Comparison of ENCODE assay signal across 14 cellular contexts in the genomic region with DNA sequence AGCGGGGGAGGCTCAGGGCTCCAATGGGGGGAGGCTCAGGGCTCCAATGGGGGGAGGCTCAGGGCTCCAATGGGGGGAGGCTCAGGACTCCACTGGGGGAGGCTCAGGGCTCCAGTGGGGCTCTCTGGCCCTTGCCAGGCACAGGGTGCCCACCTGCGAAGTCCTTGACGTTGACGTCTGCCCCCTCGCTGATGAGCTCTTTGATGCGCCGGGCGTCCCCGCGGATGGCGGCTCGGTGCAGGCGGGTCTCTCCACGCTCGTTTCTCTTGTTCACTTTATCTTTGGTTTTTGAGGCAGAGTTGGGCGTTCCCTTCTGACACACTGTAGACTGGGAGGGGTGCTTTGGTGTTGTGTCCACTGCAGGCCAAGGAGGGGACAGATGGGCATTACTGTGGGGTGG.
DNase-seq lines count a peak whose midpoint lies in the region; ATAC-seq and TF ChIP-seq lines count a peak whose summit lies in the region.
"Had no signal": no experiment of that assay in that cellular context is flagged by ENCODE, and none has a peak within 500 bp of the region (broad histone marks: within the 10 kb centered on the region; RNA-seq: fewer than 3 reads in every experiment).

No MANE protein-coding gene starts in this region.

- peak overlapping the region; percentile 43 for H3K27ac Mint-ChIP-seq in glutamatergic neuron (ENCODE audit: unreplicated experiment)
- H3K27ac Mint-ChIP-seq in stimulated activated naive B cell treated with anti-CD40 and anti-IgM and Interleukin-4, amounts not matched to agents 10 μg/mL and 1 μg/mL and 100 μg/mL, for 72 hours: peak overlapping the region; percentile 80

- no peak for TF ChIP-seq POLR2A in stomach (IDR thresholded peaks at IDR 0.05)

- H3K27me3 ChIP-seq in right cardiac atrium (ENCODE audit: control insufficient read depth, insufficient read depth) (no peaks in the 10 kb centered on the region), right atrium auricular region (no peaks in the 10 kb centered on the region), stomach (no peaks in the 10 kb centered on the region)
- H3K27me3 ChIP-seq: Peyer's patch had no signal

- H3K4me3 Mint-ChIP-seq in glutamatergic neuron (ENCODE audit: unreplicated experiment): no peak overlapping the region
- no peak overlapping the region for H3K4me3 Mint-ChIP-seq in stimulated activated naive B cell treated with anti-CD40 and anti-IgM and Interleukin-4, amounts not matched to agents 10 μg/mL and 1 μg/mL and 100 μg/mL, for 72 hours

- POLR2A ChIA-PET in RWPE1 (lab: Yijun Ruan, JAX; ENCODE audit: low non-redundant PET): no interaction called here

- TF ChIP-seq CTCF in right atrium auricular region (IDR thresholded peaks at IDR 0.05) (no peak), RWPE1 (conservative IDR thresholded peaks at IDR 0.05; ENCODE audit: low read depth) (no peak), glutamatergic neuron (IDR thresholded peaks at IDR 0.05; ENCODE audit: partially characterized antibody, unreplicated experiment) (no peak), stomach (IDR thresholded peaks at IDR 0.05) (no peak)

- H3K36me3 Mint-ChIP-seq in glutamatergic neuron (ENCODE audit: unreplicated experiment): no peaks in the 10 kb centered on the region
- H3K36me3 Mint-ChIP-seq in stimulated activated naive B cell treated with anti-CD40 and anti-IgM and Interleukin-4, amounts not matched to agents 10 μg/mL and 1 μg/mL and 100 μg/mL, for 72 hours: peaks cover 26 to 38% of the 10 kb centered on the region in 2 donors

- H3K4me1 ChIP-seq in right cardiac atrium (ENCODE audit: control insufficient read depth, insufficient read depth, low read length) (peaks cover 12% of the 10 kb centered on the region), right atrium auricular region (peaks cover 0 to 23% of the 10 kb centered on the region in 2 donors), stomach (peaks cover 17 to 42% (median 32%) of the 10 kb centered on the region in 4 donors)
- H3K4me1 ChIP-seq: Caco-2, Peyer's patch had no signal

- intact Hi-C loops in right cardiac atrium (cut with DNase I): no loop called here
- intact Hi-C loops in stomach (cut with DNase I; ENCODE audit: low total_unique reads): no loop called here

- H3K27me3 Mint-ChIP-seq in glutamatergic neuron (ENCODE audit: unreplicated experiment): peaks cover 37% of the 10 kb centered on the region
- no peaks in the 10 kb centered on the region for H3K27me3 Mint-ChIP-seq in stimulated activated naive B cell treated with anti-CD40 and anti-IgM and Interleukin-4, amounts not matched to agents 10 μg/mL and 1 μg/mL and 100 μg/mL, for 72 hours

- TF ChIP-seq EP300 in stomach (IDR thresholded peaks at IDR 0.05): no peak

- H3K4me1 Mint-ChIP-seq in glutamatergic neuron (ENCODE audit: low read depth, unreplicated experiment): peaks cover 35% of the 10 kb centered on the region
- H3K4me1 Mint-ChIP-seq in stimulated activated naive B cell treated with anti-CD40 and anti-IgM and Interleukin-4, amounts not matched to agents 10 μg/mL and 1 μg/mL and 100 μg/mL, for 72 hours: peaks cover 8 to 19% of the 10 kb centered on the region in 2 donors

- 87% methylated on average over 16 of the region's 16 CpGs for WGBS in right cardiac atrium
- 85 to 95% (median 86%) methylated on average over 12 to 16 of the region's 16 CpGs for WGBS in stomach, 5 donors

- peaks cover 43% of the 10 kb centered on the region for H3K36me3 ChIP-seq in right atrium auricular region
- peaks cover 28 to 62% (median 55%) of the 10 kb centered on the region in 4 donors for H3K36me3 ChIP-seq in stomach

- CTCF ChIA-PET in RWPE1 (lab: Yijun Ruan, JAX): interaction anchor here (0.5 kb wide), 1 partner anchor 1850 kb away, joined by 3 read pairs; no protein-coding TSS in a partner anchor

- H3K4me3 ChIP-seq in right cardiac atrium (ENCODE audit: low read length) (no peak overlapping the region), right atrium auricular region (no peak overlapping the region), stomach (no peak overlapping the region)
- H3K4me3 ChIP-seq: Peyer's patch had no signal

- H3K9me3 Mint-ChIP-seq in glutamatergic neuron (ENCODE audit: unreplicated experiment): peaks cover 19% of the 10 kb centered on the region
- H3K9me3 Mint-ChIP-seq in stimulated activated naive B cell treated with anti-CD40 and anti-IgM and Interleukin-4, amounts not matched to agents 10 μg/mL and 1 μg/mL and 100 μg/mL, for 72 hours: no peaks in the 10 kb centered on the region

- H3K27ac ChIP-seq in right cardiac atrium (ENCODE audit: low read length) (no peak overlapping the region), right atrium auricular region (no peak overlapping the region), RWPE1 (peak overlapping the region; percentile 52), stomach (peak overlapping the region in 1 of 5 donors; percentile 54)
- H3K27ac ChIP-seq: Peyer's patch had no signal

- H3K9me3 ChIP-seq in right cardiac atrium (ENCODE audit: control insufficient read depth, low read length) (no peaks in the 10 kb centered on the region), right atrium auricular region (no peaks in the 10 kb centered on the region), stomach (no peaks in the 10 kb centered on the region)
- H3K9me3 ChIP-seq: Caco-2, Peyer's patch had no signal

- ATAC-seq in right cardiac atrium (no peak), GM19035 (IDR thresholded peaks at IDR 0.05; ENCODE audit: unreplicated experiment) (no peak)
- ATAC-seq in stimulated activated naive B cell treated with anti-CD40 and anti-IgM and Interleukin-4, amounts not matched to agents 10 μg/mL and 1 μg/mL and 100 μg/mL, for 72 hours (replicated peaks): no peak

- peak in 2 of 3 donors; percentile 25 to 49 for DNase-seq in right cardiac atrium
- DNase-seq in right atrium auricular region (ENCODE audit: low spot score): no peak
- no peak for DNase-seq in RWPE1 (ENCODE audit: low spot score)
- DNase-seq in glutamatergic neuron: no peak
- DNase-seq in stimulated activated naive B cell treated with anti-CD40 and anti-IgM and Interleukin-4, amounts not matched to agents 10 μg/mL and 1 μg/mL and 100 μg/mL, for 72 hours: no peak
- DNase-seq in stomach: no peak
- no peak for DNase-seq in midbrain (lab: John Stamatoyannopoulos, UW)
- DNase-seq: Caco-2, NCI-H1436 treated with DMSO at 0.1 percent for 48 hours, NCI-H2081, NCI-H510A treated with DMSO at 0.1 percent for 48 hours, Peyer's patch, SIG-M5 had no signal

Comparison
In these comparisons a context has a peak if more than half of its experiments do, and no peak if none do; other contexts are left out.
1. DNase-seq: peak in right cardiac atrium (2 of 3); none in right atrium auricular region (single experiment), RWPE1 (single experiment), glutamatergic neuron (single experiment), stimulated activated naive B cell treated with anti-CD40 and anti-IgM and Interleukin-4, amounts not matched to agents 10 μg/mL and 1 μg/mL and 100 μg/mL, for 72 hours (single experiment), stomach (single experiment) and midbrain (single experiment).